ENCODE assay signal across 2 cellular contexts in genomic region chr6:165448210-165448609, GRCh38.
TF ChIP-seq lines count a peak whose summit lies in the region.

No MANE protein-coding gene starts in this region.

TF ChIP-seq in A549, 52 proteins besides CTCF, POLR2A, EP300 and RAD21 (continued from another document):
- TF ChIP-seq MAX (IDR thresholded peaks at IDR 0.05) = no peak
- TF ChIP-seq TFCP2L1 (CRISPR knock-in tag; IDR thresholded peaks at IDR 0.05) = no peak
- no peak for TF ChIP-seq MYC (IDR thresholded peaks at IDR 0.05; ENCODE audit: borderline replicate concordance, low read length)
- TF ChIP-seq KDM5A (IDR thresholded peaks at IDR 0.05) = no peak
- TF ChIP-seq ATOH8 (CRISPR knock-in tag; IDR thresholded peaks at IDR 0.05; ENCODE audit: low read depth) = no peak
- no peak for TF ChIP-seq MAZ (IDR thresholded peaks at IDR 0.05; ENCODE audit: borderline replicate concordance, low read depth, low read length)
- no peak for TF ChIP-seq JUNB (IDR thresholded peaks at IDR 0.05)
- TF ChIP-seq ESRRA (IDR thresholded peaks at IDR 0.05; ENCODE audit: borderline replicate concordance, low read length) = no peak

TF ChIP-seq in H1, 55 proteins besides CTCF, POLR2A, EP300 and RAD21 (continued from another document):
- TF ChIP-seq KDM1A (IDR thresholded peaks at IDR 0.05; ENCODE audit: borderline replicate concordance, low read length) = no peak
- no peak for TF ChIP-seq BRCA1 (IDR thresholded peaks at IDR 0.05; ENCODE audit: low read depth, low read length)
- TF ChIP-seq YY1 (IDR thresholded peaks at IDR 0.05; ENCODE audit: low read depth, low read length) = no peak
- no peak for TF ChIP-seq SP1 (IDR thresholded peaks at IDR 0.05; ENCODE audit: low read depth, low read length)
- no peak for TF ChIP-seq EZH2 (IDR thresholded peaks at IDR 0.05; ENCODE audit: low read depth, low read length, severe bottlenecking)
- TF ChIP-seq POLR2AphosphoS5 (IDR thresholded peaks at IDR 0.05; ENCODE audit: low read depth, low read length) = no peak
- TF ChIP-seq NRF1 (IDR thresholded peaks at IDR 0.05; ENCODE audit: low read depth, low read length) = no peak
- no peak for TF ChIP-seq JUND (IDR thresholded peaks at IDR 0.05; ENCODE audit: low read length)
- TF ChIP-seq CTBP2 (IDR thresholded peaks at IDR 0.05; ENCODE audit: borderline replicate concordance, insufficient read depth, insufficient read length, low read length) = no peak
- TF ChIP-seq CHD7 (IDR thresholded peaks at IDR 0.05; ENCODE audit: insufficient replicate concordance, low read length) = no peak
- no peak for TF ChIP-seq SIRT6 (IDR thresholded peaks at IDR 0.05; ENCODE audit: low read length)
- TF ChIP-seq SP2 (IDR thresholded peaks at IDR 0.05; ENCODE audit: low read length) = no peak
